ENCODE assay signal across 16 cellular contexts in the genomic region with DNA sequence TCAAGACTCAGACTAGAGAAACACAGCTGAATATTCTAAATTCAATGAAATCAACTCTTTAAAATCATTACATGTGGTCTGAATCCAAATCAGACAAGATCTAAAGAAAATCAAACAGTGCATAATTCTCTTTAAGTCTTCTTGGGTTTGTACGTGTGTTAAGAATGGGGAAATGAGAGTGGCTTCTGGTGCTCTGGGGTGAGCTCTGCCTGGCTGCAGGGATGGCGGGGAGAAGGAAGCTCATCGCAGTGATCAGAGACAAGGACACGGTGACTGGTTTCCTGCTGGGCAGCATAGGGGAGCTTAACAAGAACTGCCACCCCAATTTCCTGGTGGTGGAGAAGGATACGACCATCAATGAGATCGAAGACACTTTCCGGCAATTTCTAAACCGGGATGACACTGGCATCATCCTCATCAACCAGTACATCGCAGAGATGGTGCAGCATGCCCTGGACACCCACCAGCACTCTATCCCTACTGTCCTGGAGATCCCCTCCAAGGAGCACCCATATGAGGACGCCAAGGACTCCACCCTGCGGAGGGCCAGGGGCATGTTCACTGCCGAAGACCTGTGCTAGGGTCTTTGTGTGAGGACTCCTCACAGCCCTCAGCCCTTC.
"Had no signal": no experiment of that assay in that cellular context is flagged by ENCODE, and none has a peak within 500 bp of the region (broad histone marks: within the 10 kb centered on the region; RNA-seq: fewer than 3 reads in every experiment).

No MANE protein-coding gene starts in this region.

- DNase-seq: activated CD4-positive, alpha-beta T cell treated with anti-CD3 and anti-CD28 coated beads, Interleukin-2, amount 10 ng/mL, durations not matched to agents 24 days and 14 days; activated CD4-positive, CD25-positive, alpha-beta regulatory T cell; activated CD8-positive, alpha-beta memory T cell treated with anti-CD3 and anti-CD28 coated beads, Interleukin-2, amount 50 U/mL, for 48 hours; activated naive CD8-positive, alpha-beta T cell treated with anti-CD3 and anti-CD28 coated beads, Interleukin-2, amount 10 ng/mL, durations not matched to agents 7 days and 5 days; anterior cingulate cortex; brain microvascular endothelial cell; effector memory CD4-positive, alpha-beta T cell; foreskin melanocyte; left cardiac atrium; naive thymus-derived CD4-positive, alpha-beta T cell; stimulated activated naive CD4-positive, alpha-beta T cell treated with Interleukin-2 at 50 U/mL for 16 hours; substantia nigra; T-helper 2 cell; uterus had no signal

- H3K9me3 Mint-ChIP-seq: activated CD4-positive, alpha-beta T cell treated with anti-CD3 and anti-CD28 coated beads, Interleukin-2, amount 10 ng/mL, durations not matched to agents 24 days and 14 days; activated naive CD8-positive, alpha-beta T cell treated with anti-CD3 and anti-CD28 coated beads, Interleukin-2, amount 10 ng/mL, durations not matched to agents 7 days and 5 days; activated T-helper 1 cell treated with anti-CD3 and anti-CD28 coated beads, Interleukin-12 subunit alpha, Interleukin-12 subunit beta, Interleukin-2, Interleukin-4 antibody, amounts not matched to agents 30 ng/mL and 10 ng/mL and 1 ng/mL, durations not matched to agents 14 hours and 24 hours and 36 hours; central memory CD8-positive, alpha-beta T cell; naive thymus-derived CD4-positive, alpha-beta T cell had no signal

- H3K4me1 Mint-ChIP-seq: activated CD4-positive, alpha-beta T cell treated with anti-CD3 and anti-CD28 coated beads, Interleukin-2, amount 10 ng/mL, durations not matched to agents 24 days and 14 days; activated naive CD8-positive, alpha-beta T cell treated with anti-CD3 and anti-CD28 coated beads, Interleukin-2, amount 10 ng/mL, durations not matched to agents 7 days and 5 days had no signal

- H3K4me3 Mint-ChIP-seq: activated CD4-positive, alpha-beta T cell treated with anti-CD3 and anti-CD28 coated beads, Interleukin-2, amount 10 ng/mL, durations not matched to agents 24 days and 14 days; activated naive CD8-positive, alpha-beta T cell treated with anti-CD3 and anti-CD28 coated beads, Interleukin-2, amount 10 ng/mL, durations not matched to agents 7 days and 5 days; activated T-helper 1 cell treated with anti-CD3 and anti-CD28 coated beads, Interleukin-12 subunit alpha, Interleukin-12 subunit beta, Interleukin-2, Interleukin-4 antibody, amounts not matched to agents 30 ng/mL and 10 ng/mL and 1 ng/mL, durations not matched to agents 14 hours and 24 hours and 36 hours; central memory CD8-positive, alpha-beta T cell; naive thymus-derived CD4-positive, alpha-beta T cell had no signal

- H3K27ac Mint-ChIP-seq: activated CD4-positive, alpha-beta T cell treated with anti-CD3 and anti-CD28 coated beads, Interleukin-2, amount 10 ng/mL, durations not matched to agents 24 days and 14 days; activated naive CD8-positive, alpha-beta T cell treated with anti-CD3 and anti-CD28 coated beads, Interleukin-2, amount 10 ng/mL, durations not matched to agents 7 days and 5 days; activated T-helper 1 cell treated with anti-CD3 and anti-CD28 coated beads, Interleukin-12 subunit alpha, Interleukin-12 subunit beta, Interleukin-2, Interleukin-4 antibody, amounts not matched to agents 30 ng/mL and 10 ng/mL and 1 ng/mL, durations not matched to agents 14 hours and 24 hours and 36 hours had no signal

- ATAC-seq: naive thymus-derived CD4-positive, alpha-beta T cell had no signal

- H3K27me3 Mint-ChIP-seq: activated CD4-positive, alpha-beta T cell treated with anti-CD3 and anti-CD28 coated beads, Interleukin-2, amount 10 ng/mL, durations not matched to agents 24 days and 14 days; activated naive CD8-positive, alpha-beta T cell treated with anti-CD3 and anti-CD28 coated beads, Interleukin-2, amount 10 ng/mL, durations not matched to agents 7 days and 5 days; central memory CD8-positive, alpha-beta T cell; naive thymus-derived CD4-positive, alpha-beta T cell had no signal
